13 cellular contexts compared by ENCODE assay signal in the genomic region with DNA sequence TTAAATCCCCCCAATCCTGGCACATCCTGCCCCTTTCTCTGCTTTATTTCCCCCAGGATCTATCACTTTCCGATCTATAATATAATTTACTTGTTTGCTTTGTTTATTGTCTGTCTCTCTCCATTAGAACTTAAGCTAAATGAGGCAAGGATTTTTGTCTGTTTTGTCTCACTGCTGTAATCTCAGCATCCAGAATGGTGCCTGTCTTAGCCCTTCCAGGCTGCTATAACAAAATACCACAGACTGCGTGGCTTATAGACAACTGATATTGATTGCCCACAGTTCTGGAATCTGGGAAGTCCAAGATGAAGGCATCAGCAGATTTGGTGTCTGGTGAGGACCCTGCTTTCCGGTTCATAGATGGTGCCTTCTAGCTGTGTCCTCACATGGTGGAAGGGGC.
DNase-seq lines count a peak whose midpoint lies in the region; ATAC-seq, FAIRE-seq and TF ChIP-seq lines count a peak whose summit lies in the region.
"Had no signal": no experiment of that assay in that cellular context is flagged by ENCODE, and none has a peak within 500 bp of the region (broad histone marks: within the 10 kb centered on the region; RNA-seq: fewer than 3 reads in every experiment).

No MANE protein-coding gene starts in this region.

- TF ChIP-seq POLR2A in endothelial cell of umbilical vein (IDR thresholded peaks at IDR 0.05; ENCODE audit: low read depth, low read length) = peak; percentile 16

- peaks cover 14% of the 10 kb centered on the region for H3K36me3 ChIP-seq in left ventricle myocardium inferior
- H3K36me3 ChIP-seq in endothelial cell of umbilical vein (ENCODE audit: control insufficient read depth in 2 of 2, extremely low read depth in 1 of 2, insufficient read depth in 2 of 2, low read length in 2 of 2) = peaks cover 58 to 84% of the 10 kb centered on the region in 2 experiments
- no peaks in the 10 kb centered on the region for H3K36me3 ChIP-seq in mesodermal cell (ENCODE audit: control insufficient read depth, insufficient read depth, low read length)
- H3K36me3 ChIP-seq: BLaER1 had no signal

- peaks cover 37% of the 10 kb centered on the region for H3K4me1 ChIP-seq in left ventricle myocardium inferior
- H3K4me1 ChIP-seq in endothelial cell of umbilical vein (ENCODE audit: control insufficient read depth, extremely low read depth, insufficient read depth, low read length) = peaks cover 16% of the 10 kb centered on the region
- H3K4me1 ChIP-seq in mesodermal cell (ENCODE audit: control insufficient read depth, insufficient read depth, low read length, poor library complexity, severe bottlenecking) = peaks cover 3% of the 10 kb centered on the region

- H3K4me2 ChIP-seq in endothelial cell of umbilical vein (ENCODE audit: insufficient read depth, low read length) = no peak overlapping the region

- no peak overlapping the region for H3K9ac ChIP-seq in endothelial cell of umbilical vein (replicated peaks; ENCODE audit: extremely low read depth, insufficient read depth, low read length)
- H3K9ac ChIP-seq: BLaER1, GM23248 had no signal

- H3K9me1 ChIP-seq in endothelial cell of umbilical vein (replicated peaks; ENCODE audit: control insufficient read depth, extremely low read depth, insufficient read depth, low read length) = no peaks in the 10 kb centered on the region

- H4K20me1 ChIP-seq in endothelial cell of umbilical vein (replicated peaks; ENCODE audit: control insufficient read depth, extremely low read depth, insufficient read depth, low read length) = no peaks in the 10 kb centered on the region
- H4K20me1 ChIP-seq: BLaER1 had no signal

- BruUV-seq in endothelial cell of umbilical vein (replicated peaks; lab: Mats Ljungman, UMichigan) = no TSS peak

- H3K27ac ChIP-seq in left ventricle myocardium inferior (replicated peaks) = peak overlapping the region; percentile 27
- H3K27ac ChIP-seq in endothelial cell of umbilical vein (ENCODE audit: insufficient read depth, low read depth, low read length) = no peak overlapping the region
- peak overlapping the region; percentile 2 for H3K27ac ChIP-seq in mesodermal cell (ENCODE audit: low read depth, low read length, severe bottlenecking)
- H3K27ac ChIP-seq: BLaER1, GM23248 had no signal

- dilution Hi-C loops in endothelial cell of umbilical vein (cut with MboI; ENCODE audit: extremely low pct_ligation_motif_present, low sequenced_read_pairs) = no loop called here

- peaks cover 12% of the 10 kb centered on the region for H3K27me3 ChIP-seq in left ventricle myocardium inferior (ENCODE audit: low read depth)
- no peaks in the 10 kb centered on the region for H3K27me3 ChIP-seq in endothelial cell of umbilical vein (ENCODE audit: control insufficient read depth in 2 of 2, insufficient read depth in 2 of 2, low read length in 2 of 2)

- H3K9me3 ChIP-seq in left ventricle myocardium inferior (replicated peaks) (no peaks in the 10 kb centered on the region), endothelial cell of umbilical vein (replicated peaks; ENCODE audit: control insufficient read depth, insufficient read depth, low read length) (no peaks in the 10 kb centered on the region), mesodermal cell (ENCODE audit: control insufficient read depth, low read length) (no peaks in the 10 kb centered on the region)
- H3K9me3 ChIP-seq: BLaER1 had no signal

- ATAC-seq in Right ventricle myocardium inferior (no peak), HG03135 (IDR thresholded peaks at IDR 0.05; ENCODE audit: unreplicated experiment) (no peak), HG02642 (IDR thresholded peaks at IDR 0.05; ENCODE audit: poor library complexity, unreplicated experiment) (no peak)

- no peak overlapping the region for H3K4me3 ChIP-seq in left ventricle myocardium inferior
- no peak overlapping the region for H3K4me3 ChIP-seq in endothelial cell of umbilical vein (replicated peaks in 1 of 3; ENCODE audit: insufficient read depth in 1 of 3, low read depth in 1 of 3, low read length in 3 of 3)
- H3K4me3 ChIP-seq in mesodermal cell (ENCODE audit: extremely low read depth, insufficient read depth, low read length, poor library complexity, severe bottlenecking) = no peak overlapping the region
- H3K4me3 ChIP-seq: BLaER1, GM23248 had no signal

- H3K79me2 ChIP-seq in endothelial cell of umbilical vein (ENCODE audit: control insufficient read depth, insufficient read depth, low read length) = peaks cover 9% of the 10 kb centered on the region

- TF ChIP-seq CTCF in left ventricle myocardium inferior (IDR thresholded peaks at IDR 0.05; ENCODE audit: borderline replicate concordance) = no peak
- no peak for TF ChIP-seq CTCF in endothelial cell of umbilical vein (IDR thresholded peaks at IDR 0.05; ENCODE audit: extremely low read depth in 1 of 2, insufficient read depth in 1 of 2, low read depth in 1 of 2, low read length in 2 of 2)

- intact Hi-C loops in left ventricle myocardium inferior (cut with micrococcal nuclease) = no loop called here
- intact Hi-C loops in Right ventricle myocardium inferior (cut with DNase I) = no loop called here
- intact Hi-C loops in endothelial cell of umbilical vein (cut with micrococcal nuclease) = no loop called here

- H2AFZ ChIP-seq in endothelial cell of umbilical vein (ENCODE audit: low read depth, low read length) = no peak overlapping the region
- H2AFZ ChIP-seq: GM23248 had no signal

- DNase-seq in left ventricle myocardium inferior (no peak), Right ventricle myocardium inferior (ENCODE audit: missing footprints) (no peak), endothelial cell of umbilical vein (ENCODE audit: low read depth, low spot score) (no peak), T1000 (lab: John Stamatoyannopoulos, UW) (no peak)
- DNase-seq: 8988T, AML-193, DMS 273 treated with DMSO at 0.1 percent for 48 hours, GM23248, H9 had no signal

- POLR2A ChIA-PET in endothelial cell of umbilical vein (lab: Charles Lee) = no interaction called here

- WGBS in mesodermal cell (ENCODE audit: insufficient coverage in 2 of 2), 2 experiments = 100% methylated on average over 2 of the region's 3 CpGs

- peak; percentile 35 for FAIRE-seq in endothelial cell of umbilical vein (lab: Jason Lieb, UNC)

- CTCF ChIA-PET in endothelial cell of umbilical vein (lab: Charles Lee) = interaction anchor here (1.0 to 2.4 kb wide), 2 partner anchors 8 to 136 kb away, joined by 5 to 8 read pairs; no protein-coding TSS in a partner anchor

TF ChIP-seq in endothelial cell of umbilical vein, 7 proteins besides CTCF, POLR2A, EP300 and RAD21:
- TF ChIP-seq JUN (IDR thresholded peaks at IDR 0.05; ENCODE audit: borderline replicate concordance, insufficient read depth, insufficient read length, low read depth) (no peak), MYC (IDR thresholded peaks at IDR 0.05; ENCODE audit: low read depth, low read length) (no peak), GATA2 (IDR thresholded peaks at IDR 0.05; ENCODE audit: insufficient read depth, insufficient read length, low read depth, low read length) (no peak), EZH2 (IDR thresholded peaks at IDR 0.05; ENCODE audit: borderline replicate concordance, low read depth, low read length, severe bottlenecking) (no peak), POLR2AphosphoS5 (IDR thresholded peaks at IDR 0.05; ENCODE audit: insufficient read depth, low read depth, low read length) (no peak), FOS (IDR thresholded peaks at IDR 0.05; ENCODE audit: borderline replicate concordance, insufficient read depth, low read length) (no peak)
- TF ChIP-seq, protein P1, sequence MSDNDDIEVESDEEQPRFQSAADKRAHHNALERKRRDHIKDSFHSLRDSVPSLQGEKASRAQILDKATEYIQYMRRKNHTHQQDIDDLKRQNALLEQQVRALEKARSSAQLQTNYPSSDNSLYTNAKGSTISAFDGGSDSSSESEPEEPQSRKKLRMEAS (IDR thresholded peaks at IDR 0.05; ENCODE audit: insufficient read depth, insufficient read length) = no peak
